ENCODE assay signal across 8 cellular contexts in genomic region chr2:174487536-174488162, GRCh38. TPM values are rescaled to one million over a fixed set of nuclear protein-coding genes. Genes with fewer than 3 reads are reported as not detected.
DNase-seq lines count a peak whose midpoint lies in the region; ATAC-seq and TF ChIP-seq lines count a peak whose summit lies in the region.

No MANE protein-coding gene starts in this region.

- H3K27me3 ChIP-seq in PC-3 (ENCODE audit: low read length) (no peaks in the 10 kb centered on the region), fibroblast of lung (ENCODE audit: control insufficient read depth, insufficient read depth, low read length) (no peaks in the 10 kb centered on the region), psoas muscle (ENCODE audit: insufficient read depth in 3 of 3, low read length in 2 of 3) (no peaks in the 10 kb centered on the region)

- H3K9me3 Mint-ChIP-seq in T-helper 2 cell treated with Interferon-gamma antibody and Interleukin-4, amounts not matched to agents 5 μg/mL and 100 μg/mL, for 36 hours: no peaks in the 10 kb centered on the region

- WGBS in psoas muscle, 3 donors: 68 to 70% (median 69%) methylated on average over 12 of the region's 12 CpGs

- peaks cover 4% of the 10 kb centered on the region for H3K27me3 Mint-ChIP-seq in T-helper 2 cell treated with Interferon-gamma antibody and Interleukin-4, amounts not matched to agents 5 μg/mL and 100 μg/mL, for 36 hours (ENCODE audit: low read depth)

- peak overlapping the region; percentile 80 for H3K9ac ChIP-seq in PC-3 (ENCODE audit: low read length)
- H3K9ac ChIP-seq in fibroblast of lung (ENCODE audit: insufficient read depth, low read length): peak overlapping the region; percentile 48

- H3K9me2 ChIP-seq in PC-3 (replicated peaks; ENCODE audit: low read length): no peaks in the 10 kb centered on the region

- POLR2A ChIA-PET in PC-3 (lab: Charles Lee; ENCODE audit: unreplicated experiment): no interaction called here

- ATAC-seq in PC-3 (no peak), psoas muscle (peak in 1 of 4 donors; percentile 6), GM21515 (IDR thresholded peaks at IDR 0.05; ENCODE audit: unreplicated experiment) (no peak)

- DNase-seq in T-helper 2 cell treated with Interferon-gamma antibody and Interleukin-4, amounts not matched to agents 5 μg/mL and 100 μg/mL, for 36 hours (ENCODE audit: low spot score): no peak
- DNase-seq in T-helper 2 cell: no peak
- no peak for DNase-seq in PC-3
- DNase-seq in fibroblast of lung (ENCODE audit: low read depth in 2 of 2): peak in 1 of 2 donors; percentile 3
- no peak for DNase-seq in psoas muscle
- DNase-seq in hepatic stellate cell (ENCODE audit: low spot score): no peak
- DNase-seq in activated CD8-positive, alpha-beta memory T cell treated with anti-CD3 and anti-CD28 coated beads, Interleukin-2, amount 50 U/mL, for 48 hours: no peak

- CTCF ChIA-PET in PC-3 (lab: Charles Lee): no interaction called here

- peaks cover 61% of the 10 kb centered on the region for H3K4me1 Mint-ChIP-seq in T-helper 2 cell treated with Interferon-gamma antibody and Interleukin-4, amounts not matched to agents 5 μg/mL and 100 μg/mL, for 36 hours (ENCODE audit: low read depth)

- H3K4me3 ChIP-seq in PC-3 (ENCODE audit: low read length) (peak overlapping the region; percentile 92), fibroblast of lung (replicated peaks in 1 of 4; ENCODE audit: control extremely low read depth in 1 of 4, insufficient read depth in 1 of 4, low read depth in 3 of 4, low read length in 4 of 4) (peak overlapping the region; percentile 78 to 86 (median 84)), psoas muscle (peak overlapping the region; percentile 74)

- H3K4me2 ChIP-seq in PC-3 (ENCODE audit: low read length) (peak overlapping the region; percentile 99), fibroblast of lung (ENCODE audit: extremely low read depth, insufficient read depth, low read length) (peak overlapping the region; percentile 88)

- H3K4me3 Mint-ChIP-seq in T-helper 2 cell treated with Interferon-gamma antibody and Interleukin-4, amounts not matched to agents 5 μg/mL and 100 μg/mL, for 36 hours: peak overlapping the region; percentile 99

- H2AFZ ChIP-seq in PC-3 (ENCODE audit: low read length): peak overlapping the region; percentile 100
- peak overlapping the region; percentile 98 for H2AFZ ChIP-seq in fibroblast of lung (ENCODE audit: low read length)

- H3K27ac Mint-ChIP-seq in T-helper 2 cell treated with Interferon-gamma antibody and Interleukin-4, amounts not matched to agents 5 μg/mL and 100 μg/mL, for 36 hours: peak overlapping the region; percentile 78

- intact Hi-C loops in PC-3 (cut with micrococcal nuclease) (loop anchor here (5.0 kb wide), 1 partner anchor 125 kb away; no protein-coding TSS in a partner anchor), psoas muscle (cut with DNase I) (no loop called here)

- TSS peak; percentile 94 for BruUV-seq in PC-3 (replicated peaks; lab: Mats Ljungman, UMichigan)

- H3K36me3 ChIP-seq in PC-3 (ENCODE audit: low read depth, low read length): no peaks in the 10 kb centered on the region
- no peaks in the 10 kb centered on the region for H3K36me3 ChIP-seq in fibroblast of lung (ENCODE audit: control insufficient read depth, insufficient read depth, low read length)
- no peaks in the 10 kb centered on the region for H3K36me3 ChIP-seq in psoas muscle (ENCODE audit: insufficient read depth in 1 of 2, low read depth in 1 of 2)

- H3K36me3 Mint-ChIP-seq in T-helper 2 cell treated with Interferon-gamma antibody and Interleukin-4, amounts not matched to agents 5 μg/mL and 100 μg/mL, for 36 hours (ENCODE audit: low read depth): peaks cover 6% of the 10 kb centered on the region

- H4K20me1 ChIP-seq in PC-3 (ENCODE audit: low read length): no peaks in the 10 kb centered on the region
- H4K20me1 ChIP-seq in fibroblast of lung (ENCODE audit: control insufficient read depth, extremely low read depth, insufficient read depth, low read length): no peaks in the 10 kb centered on the region

- H3K4me1 ChIP-seq in PC-3 (ENCODE audit: insufficient read depth, low read length) (no peaks in the 10 kb centered on the region), fibroblast of lung (ENCODE audit: control insufficient read depth, extremely low read depth, insufficient read depth, low read length) (no peaks in the 10 kb centered on the region), psoas muscle (no peaks in the 10 kb centered on the region)

- H3F3A ChIP-seq in PC-3 (ENCODE audit: low read length, unreplicated experiment): no peaks in the 10 kb centered on the region

- TF ChIP-seq CTCF in PC-3 (conservative IDR thresholded peaks at IDR 0.05; ENCODE audit: low read depth, low read length) (no peak), fibroblast of lung (conservative IDR thresholded peaks at IDR 0.05 in 1 of 2, IDR thresholded peaks at IDR 0.05 in 1 of 2; ENCODE audit: low read depth in 1 of 2, low read length in 2 of 2) (no peak), psoas muscle (IDR thresholded peaks at IDR 0.05) (no peak)

- H3K27ac ChIP-seq in PC-3 (ENCODE audit: low read length): peak overlapping the region; percentile 63
- H3K27ac ChIP-seq in fibroblast of lung (ENCODE audit: insufficient read depth, low read length): peak overlapping the region; percentile 85
- peak overlapping the region; percentile 84 for H3K27ac ChIP-seq in psoas muscle

- H3K9me3 ChIP-seq in PC-3 (ENCODE audit: low read length) (no peaks in the 10 kb centered on the region), fibroblast of lung (ENCODE audit: control insufficient read depth, insufficient read depth, low read depth, low read length) (no peaks in the 10 kb centered on the region), psoas muscle (no peaks in the 10 kb centered on the region)

- H3K79me2 ChIP-seq in PC-3 (ENCODE audit: low read length) (no peaks in the 10 kb centered on the region), fibroblast of lung (ENCODE audit: control insufficient read depth, insufficient read depth, low read length) (no peaks in the 10 kb centered on the region)

RNA-seq across cellular contexts. Expression of gene GPR155, which starts 0.8 kb away (rescaled TPM):
- total RNA-seq in PC-3 (2014; rRNA removed): 0.69 and 1.3 TPM in 2 replicates
- 4.4 and 6.4 TPM in 2 replicates for total RNA-seq in fibroblast of lung
- polyA plus RNA-seq in fibroblast of lung: 2.3 and 5.1 TPM in 2 replicates
- 1.2 and 2.6 TPM in 2 replicates for polyA plus RNA-seq in fibroblast of lung (2012)
- polyA minus RNA-seq in fibroblast of lung (ENCODE audit: low replicate concordance): 0.52 and 2.2 TPM in 2 replicates
- total RNA-seq in psoas muscle: 1 to 10 TPM; 5.1 to 9.7 (median 6.5) TPM
- 1 to 10 TPM; 1.0 to 4.9 (median 1.7) TPM for polyA plus RNA-seq in psoas muscle
